ENCODE assay signal across 8 cellular contexts in genomic region chr14:60980811-60981625, GRCh38. TPM values are rescaled to one million over a fixed set of nuclear protein-coding genes. Genes with fewer than 3 reads are reported as not detected.
DNase-seq lines count a peak whose midpoint lies in the region; ATAC-seq and TF ChIP-seq lines count a peak whose summit lies in the region.

SLC38A6 (plus strand) TSS chr14:60981245; CDS start chr14:60981278, 33 bp downstream.
TRMT5 (minus strand) TSS chr14:60981079; CDS start chr14:60980973, 106 bp downstream.

- in situ Hi-C loops in GM13976 (cut with MboI; ENCODE audit: low sequenced_read_pairs, unreplicated experiment) (no loop called here), transverse colon (cut with MboI; ENCODE audit: low pct_ligation_motif_present in 1 of 4, low pct_unique_long_range_greater_than_20kb in 1 of 4, low sequenced_read_pairs in 3 of 4) (no loop called here)

- peak; percentile 91 for DNase-seq in GM13976 (ENCODE audit: low spot score)
- peak; percentile 86 for DNase-seq in NCI-H1436 (lab: John Stamatoyannopoulos, UW)
- peak; percentile 91 to 93 for DNase-seq in SW 1271 (lab: John Stamatoyannopoulos, UW)
- peak; percentile 96 for DNase-seq in amniotic epithelial cell (ENCODE audit: low read depth)
- peak; percentile 92 to 94 for DNase-seq in heart right ventricle
- peak; percentile 90 for DNase-seq in pons (ENCODE audit: low spot score)
- peak; percentile 95 for DNase-seq in transverse colon

- no peaks in the 10 kb centered on the region for H3K9me3 ChIP-seq in heart right ventricle
- H3K9me3 ChIP-seq in transverse colon, result no peaks in the 10 kb centered on the region

- WGBS in heart right ventricle, 2 donors, result 0% methylated on average over 58 of the region's 58 CpGs
- 0% methylated on average over 2 to 55 of the region's 58 CpGs for WGBS in transverse colon (ENCODE audit: low coverage in 1 of 2), 2 donors

- H3K36me3 ChIP-seq in heart right ventricle, result peaks cover 0 to 33% (median 2%) of the 10 kb centered on the region in 9 donors
- H3K36me3 ChIP-seq in transverse colon, result no peaks in the 10 kb centered on the region

- TF ChIP-seq CTCF in GM13976 (IDR thresholded peaks at IDR 0.05; ENCODE audit: borderline replicate concordance, control extremely low read depth, extremely low read depth, insufficient read depth, missing control alignments) (no peak), heart right ventricle (IDR thresholded peaks at IDR 0.05) (no peak), transverse colon (IDR thresholded peaks at IDR 0.05) (no peak)

- no peak for TF ChIP-seq EP300 in transverse colon (IDR thresholded peaks at IDR 0.05; ENCODE audit: low read depth)

- intact Hi-C loops in heart right ventricle (cut with DNase I), result loop anchor here in 3 of 10 donors (5.0 to 10.0 kb wide), 4 partner anchors 119 to 259 kb away; partner anchors contain the start of genes SIX4 (in 2 of the 3) and MNAT1 (in 1 of the 3)
- intact Hi-C loops in transverse colon (cut with DNase I; ENCODE audit: low total_unique reads), result no loop called here

- H3K27me3 ChIP-seq in heart right ventricle (no peaks in the 10 kb centered on the region), transverse colon (no peaks in the 10 kb centered on the region)

- ATAC-seq in HG02840 (IDR thresholded peaks at IDR 0.05; ENCODE audit: low FRiP score, unreplicated experiment) (peak; percentile 92), heart right ventricle (peak; percentile 96 to 99 (median 98))

- H3K4me3 ChIP-seq in heart right ventricle (peak within 1 kb of the TSS; percentile 53 to 85 (median 76)), transverse colon (peak within 1 kb of the TSS; percentile 56 to 92 (median 65))

- H3K27ac ChIP-seq in heart right ventricle, result peak within 1 kb of the TSS; percentile 42 to 91 (median 86)
- peak within 1 kb of the TSS; percentile 80 to 88 (median 84) for H3K27ac ChIP-seq in transverse colon

- peak; percentile 61 for TF ChIP-seq POLR2A in transverse colon (IDR thresholded peaks at IDR 0.05)

- H3K4me1 ChIP-seq in heart right ventricle (peaks cover 3 to 52% (median 33%) of the 10 kb centered on the region in 9 donors), transverse colon (peaks cover 5 to 27% (median 9%) of the 10 kb centered on the region in 4 donors)

RNA-seq across cellular contexts. Expression of gene SLC38A6, which starts in this region (rescaled TPM):
- total RNA-seq in heart right ventricle, result 1 to 10 TPM; 2.7 to 8.9 (median 3.6) TPM
- 1 to 10 TPM; 2.6 to 7.8 TPM for polyA plus RNA-seq in heart right ventricle
- 10 to 100 TPM in 1 of 4 donors, 1 to 10 TPM in 2, not detected in 1; 7.9 to 20.6 (median 10.0) TPM for total RNA-seq in transverse colon

RNA-seq across cellular contexts. Expression of gene TRMT5, which starts in this region (rescaled TPM):
- total RNA-seq in heart right ventricle (1 to 10 TPM; 5.3 to 8.9 (median 6.8) TPM), transverse colon (10 to 100 TPM in 2 of 4 donors, 1 to 10 TPM in 1, under 1 TPM in 1; 0.75 to 13.5 (median 6.5) TPM)
- 1 to 10 TPM; 2.0 TPM for polyA plus RNA-seq in heart right ventricle

Comparison
In these comparisons a context has a peak if more than half of its experiments do, and no peak if none do; other contexts are left out.
1. Peak in every context shown above with its lines: DNase-seq, ATAC-seq, H3K4me3 ChIP-seq and H3K27ac ChIP-seq.